Comparison of ENCODE assay signal across 19 cellular contexts in genomic region chr2:1736045-1736444, GRCh38. TPM values are rescaled to one million over a fixed set of nuclear protein-coding genes. Genes with fewer than 3 reads are reported as not detected.
DNase-seq lines count a peak whose midpoint lies in the region; ATAC-seq and TF ChIP-seq lines count a peak whose summit lies in the region.
"Had no signal": no experiment of that assay in that cellular context is flagged by ENCODE, and none has a peak within 500 bp of the region (broad histone marks: within the 10 kb centered on the region; RNA-seq: fewer than 3 reads in every experiment).

No MANE protein-coding gene starts in this region.

- H3F3A ChIP-seq in SK-N-SH (replicated peaks; ENCODE audit: insufficient read depth): peaks cover 50% of the 10 kb centered on the region

- H3K27ac Mint-ChIP-seq in activated T-helper 2 cell treated with anti-CD3 and anti-CD28 coated beads, Interferon-gamma antibody, Interleukin-2, Interleukin-4, amounts not matched to agents 10 μg/mL and 5 μg/mL and 100 μg/mL, durations not matched to agents 14 hours and 24 hours and 36 hours: no peak overlapping the region
- H3K27ac Mint-ChIP-seq: CD4-positive, alpha-beta memory T cell; T-helper 1 cell treated with Interleukin-12 subunit alpha and Interleukin-12 subunit beta and Interleukin-4 antibody, amounts not matched to agents 30 μg/mL and 1 μg/mL, for 36 hours; type B pancreatic cell had no signal

- no peak for DNase-seq in SK-N-SH
- DNase-seq in brain microvascular endothelial cell: no peak
- peak in 1 of 3 donors; percentile 16 for DNase-seq in right lobe of liver
- no peak for DNase-seq in transverse colon
- DNase-seq in activated T-helper 2 cell treated with anti-CD3 and anti-CD28 coated beads, Interferon-gamma antibody, Interleukin-2, Interleukin-4, amounts not matched to agents 10 μg/mL and 5 μg/mL and 100 μg/mL, durations not matched to agents 14 hours and 24 hours and 36 hours (ENCODE audit: low spot score): no peak
- no peak for DNase-seq in LoVo (ENCODE audit: low spot score)
- DNase-seq in iPS-NIHi11 (ENCODE audit: low spot score): no peak
- DNase-seq: activated CD4-positive, CD25-positive, alpha-beta regulatory T cell; activated effector memory CD4-positive, alpha-beta T cell treated with anti-CD3 and anti-CD28 coated beads, Interleukin-2, amount 50 U/mL, for 16 hours; amygdala; CD4-positive, alpha-beta memory T cell; H7; NCI-H2227 treated with DMSO at 0.1 percent for 48 hours; nucleus accumbens had no signal

- no peaks in the 10 kb centered on the region for H3K4me1 Mint-ChIP-seq in activated T-helper 2 cell treated with anti-CD3 and anti-CD28 coated beads, Interferon-gamma antibody, Interleukin-2, Interleukin-4, amounts not matched to agents 10 μg/mL and 5 μg/mL and 100 μg/mL, durations not matched to agents 14 hours and 24 hours and 36 hours (ENCODE audit: low read depth)
- H3K4me1 Mint-ChIP-seq: CD4-positive, alpha-beta memory T cell had no signal

- no peaks in the 10 kb centered on the region for H4K20me1 ChIP-seq in SK-N-SH (ENCODE audit: insufficient read depth)

- 79% methylated on average over 2 of the region's 2 CpGs for WGBS in SK-N-SH (ENCODE audit: low lambda C conversion rate)
- WGBS in right lobe of liver (ENCODE audit: insufficient coverage, low coverage, low lambda C conversion rate, missing lambda C conversion rate): 28% methylated on average over 2 of the region's 2 CpGs
- WGBS in transverse colon (ENCODE audit: low coverage in 1 of 2), 2 donors: 44 to 61% methylated on average over 2 of the region's 2 CpGs

- TF ChIP-seq RAD21 in SK-N-SH (IDR thresholded peaks at IDR 0.05; ENCODE audit: low read length): no peak

- H3K36me3 ChIP-seq in SK-N-SH (replicated peaks in 1 of 2; ENCODE audit: control insufficient read depth in 1 of 2, insufficient read depth in 2 of 2, low read length in 1 of 2) (peaks cover 3 to 33% of the 10 kb centered on the region in 2 experiments), brain microvascular endothelial cell (replicated peaks) (peaks cover 2% of the 10 kb centered on the region), right lobe of liver (no peaks in the 10 kb centered on the region), transverse colon (no peaks in the 10 kb centered on the region)

- in situ Hi-C loops in brain microvascular endothelial cell (cut with HindIII; ENCODE audit: low pct_ligation_motif_present, low sequenced_read_pairs) (loop anchor here (25.0 kb wide), 1 partner anchor 149 kb away; no protein-coding TSS in a partner anchor), transverse colon (cut with MboI; ENCODE audit: low pct_ligation_motif_present in 1 of 4, low pct_unique_long_range_greater_than_20kb in 1 of 4, low sequenced_read_pairs in 3 of 4) (loop anchor here in 2 of 4 donors (25.0 kb wide), 1 partner anchor 149 kb away; no protein-coding TSS in a partner anchor)

- peaks cover 7% of the 10 kb centered on the region; the same call in 1 of the 2 replicates for H3K9me3 ChIP-seq in SK-N-SH
- no peaks in the 10 kb centered on the region for H3K9me3 ChIP-seq in right lobe of liver
- H3K9me3 ChIP-seq in transverse colon: peaks cover 0 to 6% of the 10 kb centered on the region in 2 donors

- no peak for TF ChIP-seq CTCF in SK-N-SH (IDR thresholded peaks at IDR 0.05)
- no peak for TF ChIP-seq CTCF in brain microvascular endothelial cell (IDR thresholded peaks at IDR 0.05; ENCODE audit: low read depth, low read length, missing control alignments)
- no peak for TF ChIP-seq CTCF in right lobe of liver (IDR thresholded peaks at IDR 0.05)
- TF ChIP-seq CTCF in transverse colon (IDR thresholded peaks at IDR 0.05): no peak

- intact Hi-C loops in right lobe of liver (cut with DNase I) (no loop called here), transverse colon (cut with DNase I; ENCODE audit: low total_unique reads) (no loop called here)
- intact Hi-C loops in activated T-helper 2 cell treated with anti-CD3 and anti-CD28 coated beads, Interferon-gamma antibody, Interleukin-2, Interleukin-4, amounts not matched to agents 10 μg/mL and 5 μg/mL and 100 μg/mL, durations not matched to agents 14 hours and 24 hours and 36 hours (cut with micrococcal nuclease): no loop called here

- POLR2A ChIA-PET in SK-N-SH (lab: Yijun Ruan, JAX): interaction anchor here (0.9 to 1.7 kb wide), 3 partner anchors 15 to 143 kb away, joined by 3 to 5 read pairs (median 3); no protein-coding TSS in a partner anchor

- H3K9me3 Mint-ChIP-seq in activated T-helper 2 cell treated with anti-CD3 and anti-CD28 coated beads, Interferon-gamma antibody, Interleukin-2, Interleukin-4, amounts not matched to agents 10 μg/mL and 5 μg/mL and 100 μg/mL, durations not matched to agents 14 hours and 24 hours and 36 hours: no peaks in the 10 kb centered on the region
- H3K9me3 Mint-ChIP-seq: T-helper 1 cell treated with Interleukin-12 subunit alpha and Interleukin-12 subunit beta and Interleukin-4 antibody, amounts not matched to agents 30 μg/mL and 1 μg/mL, for 36 hours had no signal

- no peak overlapping the region for H2AFZ ChIP-seq in SK-N-SH (ENCODE audit: low read depth)

- no peak overlapping the region for H3K9ac ChIP-seq in SK-N-SH

- peaks cover 2% of the 10 kb centered on the region for H3K27me3 Mint-ChIP-seq in activated T-helper 2 cell treated with anti-CD3 and anti-CD28 coated beads, Interferon-gamma antibody, Interleukin-2, Interleukin-4, amounts not matched to agents 10 μg/mL and 5 μg/mL and 100 μg/mL, durations not matched to agents 14 hours and 24 hours and 36 hours (ENCODE audit: low read depth)
- H3K27me3 Mint-ChIP-seq: type B pancreatic cell had no signal

- peaks cover 53 to 70% of the 10 kb centered on the region in 2 experiments for H3K4me1 ChIP-seq in SK-N-SH (ENCODE audit: control insufficient read depth in 1 of 2, insufficient read depth in 2 of 2, low read depth in 1 of 2, low read length in 1 of 2)
- peaks cover 0 to 9% (median 0%) of the 10 kb centered on the region in 4 donors for H3K4me1 ChIP-seq in right lobe of liver
- H3K4me1 ChIP-seq in transverse colon: peaks cover 20 to 46% (median 33%) of the 10 kb centered on the region in 4 donors

- H3K4me3 ChIP-seq in SK-N-SH (ENCODE audit: low read depth in 2 of 2, low read length in 1 of 2) (no peak overlapping the region; a peak in 1 of 4 replicates), brain microvascular endothelial cell (ENCODE audit: low read depth, low read length) (no peak overlapping the region), right lobe of liver (no peak overlapping the region), transverse colon (no peak overlapping the region)
- H3K4me3 ChIP-seq: skin epidermis had no signal

- no peaks in the 10 kb centered on the region for H3K9me2 ChIP-seq in SK-N-SH

- H3K27me3 ChIP-seq in SK-N-SH (ENCODE audit: insufficient read depth) (no peaks in the 10 kb centered on the region), brain microvascular endothelial cell (replicated peaks) (no peaks in the 10 kb centered on the region), right lobe of liver (no peaks in the 10 kb centered on the region), transverse colon (no peaks in the 10 kb centered on the region)

- peak overlapping the region; percentile 76 for H3K4me2 ChIP-seq in SK-N-SH

- H3K4me3 Mint-ChIP-seq in activated T-helper 2 cell treated with anti-CD3 and anti-CD28 coated beads, Interferon-gamma antibody, Interleukin-2, Interleukin-4, amounts not matched to agents 10 μg/mL and 5 μg/mL and 100 μg/mL, durations not matched to agents 14 hours and 24 hours and 36 hours (ENCODE audit: low read depth): no peak overlapping the region
- H3K4me3 Mint-ChIP-seq: CD4-positive, alpha-beta memory T cell; T-helper 1 cell treated with Interleukin-12 subunit alpha and Interleukin-12 subunit beta and Interleukin-4 antibody, amounts not matched to agents 30 μg/mL and 1 μg/mL, for 36 hours; type B pancreatic cell had no signal

- peaks cover 93% of the 10 kb centered on the region for H3K79me2 ChIP-seq in SK-N-SH (ENCODE audit: insufficient read depth)

- no peak for TF ChIP-seq POLR2A in right lobe of liver (IDR thresholded peaks at IDR 0.05)
- TF ChIP-seq POLR2A in transverse colon (IDR thresholded peaks at IDR 0.05): no peak

- CTCF ChIA-PET in SK-N-SH (lab: Yijun Ruan, JAX): interaction anchor here (0.7 to 7.1 kb wide), 6 partner anchors 13 to 186 kb away, joined by 3 to 47 read pairs (median 4); no protein-coding TSS in a partner anchor

- ATAC-seq in SK-N-SH treated with all-trans-retinoic acid at 6 μM for 48 hours (no peak), right lobe of liver (peak in 3 of 4 donors; percentile 66 to 70 (median 70))

- TF ChIP-seq EP300 in SK-N-SH (IDR thresholded peaks at IDR 0.05; ENCODE audit: borderline replicate concordance in 1 of 2, low read depth in 1 of 2, low read length in 1 of 2) (no peak), transverse colon (IDR thresholded peaks at IDR 0.05; ENCODE audit: low read depth) (no peak)

- H3K27ac ChIP-seq in SK-N-SH (ENCODE audit: low read depth in 2 of 2, low read length in 1 of 2) (peak overlapping the region; percentile 91 to 97), brain microvascular endothelial cell (peak overlapping the region; percentile 84), right lobe of liver (peak overlapping the region in 1 of 3 donors; percentile 24), transverse colon (peak overlapping the region; percentile 93 to 96 (median 93))
- H3K27ac ChIP-seq: 22Rv1, skin epidermis had no signal

- H3K36me3 Mint-ChIP-seq in activated T-helper 2 cell treated with anti-CD3 and anti-CD28 coated beads, Interferon-gamma antibody, Interleukin-2, Interleukin-4, amounts not matched to agents 10 μg/mL and 5 μg/mL and 100 μg/mL, durations not matched to agents 14 hours and 24 hours and 36 hours (ENCODE audit: low read depth): no peaks in the 10 kb centered on the region
- H3K36me3 Mint-ChIP-seq: CD4-positive, alpha-beta memory T cell had no signal

TF ChIP-seq in SK-N-SH, 30 proteins besides CTCF, POLR2A, EP300 and RAD21 (continues in another document):
- TF ChIP-seq TCF12 (IDR thresholded peaks at IDR 0.05): no peak

RNA-seq across cellular contexts. Expression of gene PXDN, which starts 8.3 kb away (rescaled TPM):
- polyA plus RNA-seq in SK-N-SH (2012; rRNA removed): 76.8 and 146 TPM in 2 replicates
- 105 and 143 TPM in 2 replicates for polyA plus RNA-seq in SK-N-SH (2012; cell fraction: cytosol; rRNA removed)
- 193 and 256 TPM in 2 replicates for polyA plus RNA-seq in SK-N-SH (2012; cell fraction: nucleus; rRNA removed)
- total RNA-seq in right lobe of liver (10 to 100 TPM in 3 of 6 experiments, 1 to 10 TPM in 3; 5.5 to 21.0 (median 11.4) TPM), transverse colon (10 to 100 TPM in 3 of 4 donors, 1 to 10 TPM in 1; 9.0 to 46.2 (median 18.5) TPM)
- 2.0 and 2.3 TPM in 2 replicates for total RNA-seq in activated T-helper 2 cell treated with anti-CD3 and anti-CD28 coated beads, Interferon-gamma antibody, Interleukin-2, Interleukin-4, amounts not matched to agents 10 μg/mL and 5 μg/mL and 100 μg/mL, durations not matched to agents 14 hours and 24 hours and 36 hours
- total RNA-seq: CD4-positive, alpha-beta memory T cell had no signal
